Comparison of ENCODE assay signal across 20 cellular contexts in the genomic region with DNA sequence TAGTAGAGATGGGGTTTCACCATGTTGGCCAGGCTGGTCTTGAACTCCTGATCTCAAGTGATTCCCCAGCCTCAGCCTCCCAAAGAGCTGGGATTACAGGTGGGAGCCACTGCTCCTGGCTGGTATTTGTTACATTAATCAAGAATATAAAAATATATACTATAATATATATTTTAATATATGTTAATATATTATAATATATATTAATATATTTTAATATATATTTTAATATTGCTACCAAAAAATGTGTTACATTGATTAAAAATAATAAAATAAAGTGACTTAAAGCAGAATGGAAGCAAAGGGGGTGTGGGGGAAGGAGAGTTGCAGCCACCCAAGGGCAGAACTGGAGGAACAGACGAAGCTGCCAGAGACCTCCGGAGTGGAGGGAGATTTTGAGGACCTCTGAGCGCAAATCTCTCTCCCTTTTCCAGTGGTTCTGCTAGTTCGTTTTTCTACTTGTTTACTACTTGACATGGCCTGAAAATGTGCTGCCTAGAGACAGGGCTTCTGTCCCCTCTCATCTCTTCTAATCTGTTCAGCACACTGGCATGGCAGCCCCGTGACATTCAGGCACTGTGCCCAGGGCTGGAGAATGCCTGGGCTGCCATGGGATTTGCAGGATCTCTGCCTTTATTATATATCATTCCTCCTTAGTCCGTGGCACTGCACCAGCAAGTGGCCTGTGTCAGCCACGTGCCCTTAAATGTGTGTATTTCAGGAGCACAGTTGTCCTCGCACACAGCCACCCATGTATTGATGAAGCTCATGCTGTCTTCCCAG.
"Had no signal": no experiment of that assay in that cellular context is flagged by ENCODE, and none has a peak within 500 bp of the region (broad histone marks: within the 10 kb centered on the region; RNA-seq: fewer than 3 reads in every experiment).

No MANE protein-coding gene starts in this region.

- H3K36me3 ChIP-seq: tibial artery, uterus had no signal

- H3K4me3 ChIP-seq: tibial artery, uterus had no signal

- H3K9me3 Mint-ChIP-seq: activated B cell treated with CpG ODN at 0.5 μM for 24 hours; activated naive CD4-positive, alpha-beta T cell treated with anti-CD3 and anti-CD28 coated beads for 36 hours; activated naive CD8-positive, alpha-beta T cell treated with anti-CD3 and anti-CD28 coated beads, Interleukin-2, amount 10 ng/mL, durations not matched to agents 7 days and 5 days; activated T-cell treated with anti-CD3 and anti-CD28 coated beads, Interleukin-2, amount 50 U/mL, for 72 hours; naive thymus-derived CD4-positive, alpha-beta T cell; neural crest cell; stimulated activated naive CD8-positive, alpha-beta T cell treated with anti-CD3 and anti-CD28 coated beads, Interleukin-15, Interleukin-2, amounts not matched to agents 100 ng/mL and 50 ng/mL, for 24 hours; T-helper 1 cell treated with Interleukin-12 subunit alpha and Interleukin-12 subunit beta and Interleukin-4 antibody, amounts not matched to agents 30 μg/mL and 1 μg/mL, for 36 hours had no signal

- H3K27ac Mint-ChIP-seq: activated B cell treated with CpG ODN at 0.5 μM for 24 hours; activated CD4-positive, alpha-beta T cell treated with anti-CD3 and anti-CD28 coated beads for 36 hours; activated naive CD4-positive, alpha-beta T cell treated with anti-CD3 and anti-CD28 coated beads for 36 hours; activated naive CD8-positive, alpha-beta T cell treated with anti-CD3 and anti-CD28 coated beads, Interleukin-2, amount 10 ng/mL, durations not matched to agents 7 days and 5 days; activated T-cell treated with anti-CD3 and anti-CD28 coated beads, Interleukin-2, amount 50 U/mL, for 72 hours; naive thymus-derived CD4-positive, alpha-beta T cell; stimulated activated naive CD8-positive, alpha-beta T cell treated with anti-CD3 and anti-CD28 coated beads, Interleukin-15, Interleukin-2, amounts not matched to agents 100 ng/mL and 50 ng/mL, for 24 hours; T-helper 1 cell treated with Interleukin-12 subunit alpha and Interleukin-12 subunit beta and Interleukin-4 antibody, amounts not matched to agents 30 μg/mL and 1 μg/mL, for 36 hours had no signal

- H3K4me1 Mint-ChIP-seq: activated B cell treated with CpG ODN at 0.5 μM for 24 hours; activated CD4-positive, alpha-beta T cell treated with anti-CD3 and anti-CD28 coated beads for 36 hours; activated naive CD8-positive, alpha-beta T cell treated with anti-CD3 and anti-CD28 coated beads, Interleukin-2, amount 10 ng/mL, durations not matched to agents 7 days and 5 days; naive thymus-derived CD4-positive, alpha-beta T cell; neural crest cell had no signal

- H3K4me1 ChIP-seq: tibial artery, uterus had no signal

- ATAC-seq: activated CD4-positive, alpha-beta T cell treated with anti-CD3 and anti-CD28 coated beads for 36 hours; activated T-cell treated with anti-CD3 and anti-CD28 coated beads, Interleukin-2, amount 50 U/mL, for 72 hours; left lobe of liver; naive thymus-derived CD4-positive, alpha-beta T cell had no signal

- H3K9me3 ChIP-seq: tibial artery, uterus had no signal

- H3K27me3 ChIP-seq: tibial artery, uterus had no signal

- DNase-seq: activated B cell treated with CpG ODN at 0.5 μM for 24 hours; activated CD4-positive, alpha-beta T cell treated with anti-CD3 and anti-CD28 coated beads for 36 hours; activated CD4-positive, alpha-beta T cell treated with anti-CD3 and anti-CD28 coated beads, Interleukin-2, amount 50 U/mL, for 4 hours; activated effector memory CD4-positive, alpha-beta T cell treated with Interleukin-2 at 50 U/mL for 16 hours; activated naive CD4-positive, alpha-beta T cell treated with anti-CD3 and anti-CD28 coated beads for 36 hours; activated naive CD8-positive, alpha-beta T cell treated with anti-CD3 and anti-CD28 coated beads, Interleukin-2, amount 10 ng/mL, durations not matched to agents 7 days and 5 days; activated T-cell treated with anti-CD3 and anti-CD28 coated beads, Interleukin-2, amount 50 U/mL, for 72 hours; amniotic stem cell; kidney; naive thymus-derived CD4-positive, alpha-beta T cell; occipital lobe; stimulated activated CD4-positive, alpha-beta T cell treated with anti-CD3 and anti-CD28 coated beads, Interleukin-1b, Interleukin-23, amount 100 ng/mL, for 48 hours; T1000; tibial artery; uterus had no signal

- H3K36me3 Mint-ChIP-seq: activated naive CD8-positive, alpha-beta T cell treated with anti-CD3 and anti-CD28 coated beads, Interleukin-2, amount 10 ng/mL, durations not matched to agents 7 days and 5 days; naive thymus-derived CD4-positive, alpha-beta T cell had no signal

- H3K4me3 Mint-ChIP-seq: activated B cell treated with CpG ODN at 0.5 μM for 24 hours; activated CD4-positive, alpha-beta T cell treated with anti-CD3 and anti-CD28 coated beads for 36 hours; activated naive CD4-positive, alpha-beta T cell treated with anti-CD3 and anti-CD28 coated beads for 36 hours; activated naive CD8-positive, alpha-beta T cell treated with anti-CD3 and anti-CD28 coated beads, Interleukin-2, amount 10 ng/mL, durations not matched to agents 7 days and 5 days; activated T-cell treated with anti-CD3 and anti-CD28 coated beads, Interleukin-2, amount 50 U/mL, for 72 hours; naive thymus-derived CD4-positive, alpha-beta T cell; neural crest cell; stimulated activated naive CD8-positive, alpha-beta T cell treated with anti-CD3 and anti-CD28 coated beads, Interleukin-15, Interleukin-2, amounts not matched to agents 100 ng/mL and 50 ng/mL, for 24 hours; T-helper 1 cell treated with Interleukin-12 subunit alpha and Interleukin-12 subunit beta and Interleukin-4 antibody, amounts not matched to agents 30 μg/mL and 1 μg/mL, for 36 hours had no signal

- H3K27ac ChIP-seq: epithelial cell of prostate, tibial artery, uterus had no signal
